In the genomic region with DNA sequence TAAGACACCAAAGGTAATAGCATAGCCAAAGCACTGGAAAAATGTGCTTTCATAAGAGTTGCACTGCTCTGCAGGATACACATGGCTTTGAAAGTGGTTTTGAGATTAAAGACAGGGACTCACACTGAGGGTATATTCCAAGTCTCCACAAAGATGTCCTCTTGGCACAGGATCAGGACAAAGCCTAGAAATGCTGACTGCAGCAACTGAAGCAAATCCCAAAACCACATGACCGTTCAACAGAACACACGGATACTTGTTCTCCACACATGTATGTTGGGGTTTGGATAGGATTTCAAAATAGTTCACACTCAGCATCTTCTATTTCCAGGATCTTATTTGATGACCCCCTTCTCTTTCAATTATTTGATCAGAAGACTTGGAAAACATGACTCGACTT, we compare ENCODE assay signal across 2 cellular contexts.
TF ChIP-seq lines count a peak whose summit lies in the region.

No MANE protein-coding gene starts in this region.

TF ChIP-seq in HepG2, 621 proteins besides CTCF, POLR2A, EP300 and RAD21:
- TF ChIP-seq MAFF (IDR thresholded peaks at IDR 0.05; ENCODE audit: low read depth, low read length): peak; percentile 38; the same call in 1 of the 2 replicates
- TF ChIP-seq, protein P1, sequence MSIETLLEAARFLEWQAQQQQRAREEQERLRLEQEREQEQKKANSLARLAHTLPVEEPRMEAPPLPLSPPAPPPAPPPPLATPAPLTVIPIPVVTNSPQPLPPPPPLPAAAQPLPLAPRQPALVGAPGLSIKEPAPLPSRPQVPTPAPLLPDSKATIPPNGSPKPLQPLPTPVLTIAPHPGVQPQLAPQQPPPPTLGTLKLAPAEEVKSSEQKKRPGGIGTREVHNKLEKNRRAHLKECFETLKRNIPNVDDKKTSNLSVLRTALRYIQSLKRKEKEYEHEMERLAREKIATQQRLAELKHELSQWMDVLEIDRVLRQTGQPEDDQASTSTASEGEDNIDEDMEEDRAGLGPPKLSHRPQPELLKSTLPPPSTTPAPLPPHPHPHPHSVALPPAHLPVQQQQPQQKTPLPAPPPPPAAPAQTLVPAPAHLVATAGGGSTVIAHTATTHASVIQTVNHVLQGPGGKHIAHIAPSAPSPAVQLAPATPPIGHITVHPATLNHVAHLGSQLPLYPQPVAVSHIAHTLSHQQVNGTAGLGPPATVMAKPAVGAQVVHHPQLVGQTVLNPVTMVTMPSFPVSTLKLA (IDR thresholded peaks at IDR 0.05): peak; percentile 24; the same call in 1 of the 2 replicates
- peak; percentile 45 to 51; a peak in 2 of 4 replicates for TF ChIP-seq MAFK (conservative IDR thresholded peaks at IDR 0.05 in 1 of 2, IDR thresholded peaks at IDR 0.05 in 1 of 2; ENCODE audit: low read length in 2 of 2)
- no peak for TF ChIP-seq ZNF331 (CRISPR knock-in tag; IDR thresholded peaks at IDR 0.05)
- TF ChIP-seq KLF11 (CRISPR knock-in tag; IDR thresholded peaks at IDR 0.05): no peak
TF ChIP-seq in HepG2: peak in this region for 3.

TF ChIP-seq in H1, 55 proteins besides CTCF, POLR2A, EP300 and RAD21:
- TF ChIP-seq PHF8 (conservative IDR thresholded peaks at IDR 0.05; ENCODE audit: low read depth, low read length) (no peak), ZNF274 (IDR thresholded peaks at IDR 0.05; ENCODE audit: borderline replicate concordance, extremely low read depth, low read length) (no peak)
